Comparison of ENCODE assay signal across 8 cellular contexts in the genomic region with DNA sequence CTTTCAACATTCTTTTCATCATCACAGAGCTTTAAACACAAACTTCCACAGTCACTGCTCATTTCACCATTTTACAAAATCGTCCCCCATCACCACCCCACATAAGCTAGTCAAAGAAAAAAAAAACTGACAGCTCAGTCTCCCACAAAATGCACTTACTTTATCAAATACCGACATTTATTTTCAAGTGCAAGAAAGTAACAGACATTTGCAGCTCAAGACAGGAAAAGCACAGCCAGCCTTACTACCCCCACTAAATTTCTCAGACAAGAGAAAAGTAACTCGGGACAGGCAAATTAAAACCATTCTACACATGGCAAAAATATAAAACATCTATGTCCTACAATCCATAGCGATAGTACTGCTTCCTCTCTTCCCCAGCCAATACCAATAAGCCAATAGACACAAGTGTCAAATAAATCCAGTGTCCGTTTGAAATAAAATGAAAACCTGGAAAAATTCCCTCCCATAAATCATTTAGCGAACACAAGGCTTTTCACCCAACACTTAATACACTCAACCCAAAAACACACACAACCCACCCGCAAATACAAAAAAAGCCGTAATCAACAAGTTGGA. TPM values are rescaled to one million over a fixed set of nuclear protein-coding genes. Genes with fewer than 3 reads are reported as not detected.
DNase-seq lines count a peak whose midpoint lies in the region; ATAC-seq, FAIRE-seq and TF ChIP-seq lines count a peak whose summit lies in the region.

No MANE protein-coding gene starts in this region.

- H3K36me3 ChIP-seq in right atrium auricular region (no peaks in the 10 kb centered on the region), body of pancreas (replicated peaks in 1 of 2; ENCODE audit: insufficient read depth in 1 of 2, low read depth in 2 of 2) (no peaks in the 10 kb centered on the region), mesodermal cell (ENCODE audit: control insufficient read depth, insufficient read depth, low read length) (peaks cover 3% of the 10 kb centered on the region)

- intact Hi-C loops in Right ventricle myocardium inferior (cut with DNase I) (loop anchor here (2.0 to 10.0 kb wide), 3 partner anchors 171 to 375 kb away; no protein-coding TSS in a partner anchor), body of pancreas (cut with DNase I) (no loop called here)

- TF ChIP-seq CTCF in right atrium auricular region (IDR thresholded peaks at IDR 0.05): no peak
- TF ChIP-seq CTCF in body of pancreas (IDR thresholded peaks at IDR 0.05): no peak

- 1 to 2% methylated on average over 8 of the region's 8 CpGs for WGBS in body of pancreas, 2 donors
- 0 to 1% methylated on average over 7 of the region's 8 CpGs for WGBS in mesodermal cell (ENCODE audit: insufficient coverage in 2 of 2), 2 experiments

- H3K4me3 ChIP-seq in right atrium auricular region (peak overlapping the region; percentile 70 to 88), body of pancreas (peak overlapping the region; percentile 14 to 30), mesodermal cell (ENCODE audit: extremely low read depth, insufficient read depth, low read length, poor library complexity, severe bottlenecking) (peak overlapping the region; percentile 90)

- H3K27ac ChIP-seq in right atrium auricular region (peak overlapping the region; percentile 90 to 95), body of pancreas (peak overlapping the region in 3 of 4 donors; percentile 82 to 83 (median 82)), mesodermal cell (ENCODE audit: low read depth, low read length, severe bottlenecking) (peak overlapping the region; percentile 88)

- ATAC-seq in Right ventricle myocardium inferior (no peak), body of pancreas (no peak)

- H3K9me3 ChIP-seq in right atrium auricular region (no peaks in the 10 kb centered on the region), body of pancreas (no peaks in the 10 kb centered on the region), mesodermal cell (ENCODE audit: control insufficient read depth, low read length) (no peaks in the 10 kb centered on the region)

- no peak for DNase-seq in right atrium auricular region (ENCODE audit: low spot score)
- no peak for DNase-seq in Right ventricle myocardium inferior (ENCODE audit: missing footprints)
- DNase-seq in body of pancreas: no peak
- DNase-seq in NCI-H1092 treated with DMSO at 0.1 percent for 48 hours (lab: John Stamatoyannopoulos, UW): no peak
- no peak for DNase-seq in NCI-H2227 treated with DMSO at 0.1 percent for 48 hours (lab: John Stamatoyannopoulos, UW)
- no peak for DNase-seq in midbrain (lab: John Stamatoyannopoulos, UW)
- DNase-seq in GM19239 (ENCODE audit: insufficient read length, low spot score): no peak

- no peak for TF ChIP-seq POLR2A in body of pancreas (IDR thresholded peaks at IDR 0.05)

- peaks cover 0 to 30% of the 10 kb centered on the region in 2 donors for H3K4me1 ChIP-seq in right atrium auricular region
- H3K4me1 ChIP-seq in body of pancreas: peaks cover 19% of the 10 kb centered on the region
- H3K4me1 ChIP-seq in mesodermal cell (ENCODE audit: control insufficient read depth, insufficient read depth, low read length, poor library complexity, severe bottlenecking): peaks cover 4% of the 10 kb centered on the region

- no peak for FAIRE-seq in GM19239 (lab: Jason Lieb, UNC)

- H3K27me3 ChIP-seq in right atrium auricular region (no peaks in the 10 kb centered on the region), body of pancreas (no peaks in the 10 kb centered on the region)

RNA-seq across cellular contexts. Expression of gene RYBP, which starts 0.5 kb away (rescaled TPM):
- total RNA-seq in right atrium auricular region (1 to 10 TPM; 7.9 to 9.3 TPM), Right ventricle myocardium inferior (6.5 TPM), body of pancreas (1 to 10 TPM; 2.0 to 4.2 TPM)
- polyA plus RNA-seq in mesodermal cell (2013, experiment 1 of 2): 23.6 TPM
- polyA plus RNA-seq in mesodermal cell (2013, experiment 2 of 2): 25.0 TPM

Comparison
In these comparisons a context has a peak if more than half of its experiments do, and no peak if none do; other contexts are left out.
1. H3K4me3 ChIP-seq: peak in every context shown above with its lines; median percentile 90 in mesodermal cell; 79 in right atrium auricular region; 22 in body of pancreas.